8 cellular contexts compared by ENCODE assay signal in the genomic region with DNA sequence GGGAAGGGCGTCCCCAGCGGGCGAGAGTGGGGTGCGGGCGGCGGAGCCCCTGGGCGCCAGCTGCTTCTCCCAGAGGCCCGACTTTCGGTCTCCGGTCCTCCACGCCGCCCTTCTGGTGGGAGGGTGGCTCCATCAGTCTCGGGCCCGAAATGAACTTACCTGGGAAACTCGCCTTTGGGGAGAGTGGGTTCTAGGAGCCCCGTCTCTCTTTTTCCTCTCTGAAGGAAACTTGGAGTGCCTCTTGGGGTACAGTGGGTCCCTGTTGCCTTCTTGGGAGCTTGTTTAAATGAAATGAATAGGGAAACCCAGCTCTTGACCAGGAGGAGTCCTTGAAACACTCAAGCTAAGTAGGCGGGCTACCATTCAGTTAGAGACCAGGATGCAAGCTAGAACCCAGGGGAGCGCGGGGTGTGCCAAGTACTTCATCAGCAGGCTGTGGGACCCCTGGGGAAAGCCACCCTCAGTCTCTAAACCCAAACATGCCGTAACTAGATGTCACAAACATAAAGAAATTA. TPM values are rescaled to one million over a fixed set of nuclear protein-coding genes. Genes with fewer than 3 reads are reported as not detected.
A peak's percentile ranks its signal among the peaks of the same experiment; 100 is the strongest.
DNase-seq lines count a peak whose midpoint lies in the region; ATAC-seq and TF ChIP-seq lines count a peak whose summit lies in the region.

No MANE protein-coding gene starts in this region.

- CTCF ChIA-PET in HEK293T (lab: Yijun Ruan, JAX) = interaction anchor here (0.7 to 1.1 kb wide), 2 partner anchors 213 to 219 kb away, joined by 3 read pairs; no protein-coding TSS in a partner anchor

- peaks cover 70% of the 10 kb centered on the region for H3K27me3 Mint-ChIP-seq in brain

- H3K27ac Mint-ChIP-seq in brain = peak overlapping the region in 2 of 5 experiments; percentile 46 to 93

- H3K79me2 ChIP-seq in ACC112 (ENCODE audit: control insufficient read depth, insufficient read depth, low read length, unreplicated experiment) = no peaks in the 10 kb centered on the region

- peaks cover 7% of the 10 kb centered on the region for H3K4me1 Mint-ChIP-seq in brain

- peaks cover 0 to 3% (median 0%) of the 10 kb centered on the region in 5 experiments for H3K9me3 Mint-ChIP-seq in brain

- H3K36me3 ChIP-seq in ACC112 (ENCODE audit: insufficient read depth, low read length) (no peaks in the 10 kb centered on the region), mucosa of rectum (ENCODE audit: control insufficient read depth in 2 of 2, insufficient read depth in 2 of 2, low read length in 2 of 2) (no peaks in the 10 kb centered on the region)

- peak overlapping the region in 1 of 2 donors; percentile 43 for H3K9ac ChIP-seq in mucosa of rectum (ENCODE audit: low read depth in 1 of 2, low read length in 2 of 2)

- ATAC-seq in GM18520 (IDR thresholded peaks at IDR 0.05; ENCODE audit: unreplicated experiment) (no peak), HG02973 (IDR thresholded peaks at IDR 0.05; ENCODE audit: unreplicated experiment) (no peak), HG03342 (IDR thresholded peaks at IDR 0.05; ENCODE audit: unreplicated experiment) (no peak)

- POLR2A ChIA-PET in HEK293T (lab: Yijun Ruan, JAX) = no interaction called here

- no peaks in the 10 kb centered on the region for H3K9me3 ChIP-seq in mucosa of rectum (ENCODE audit: control insufficient read depth in 2 of 2, low read length in 2 of 2)

- DNase-seq in HEK293T (ENCODE audit: extremely low spot score) = no peak
- no peak for DNase-seq in NOMO-1 treated with dmso at 0.1 percent for 144 hours (lab: John Stamatoyannopoulos, UW; ENCODE audit: unreplicated experiment)

- H3K27ac ChIP-seq in ACC112 (ENCODE audit: low read depth, low read length) (no peak overlapping the region), mucosa of rectum (ENCODE audit: low read depth in 2 of 2, low read length in 2 of 2) (no peak overlapping the region)

- H3K4me3 Mint-ChIP-seq in brain = peak overlapping the region; percentile 90 to 94 (median 92)

- no peaks in the 10 kb centered on the region for H3K36me3 Mint-ChIP-seq in brain

- H3K4me3 ChIP-seq in ACC112 (ENCODE audit: low read depth, low read length) (peak overlapping the region; percentile 72), mucosa of rectum (ENCODE audit: low read length in 2 of 2) (peak overlapping the region; percentile 71 to 77)

- TF ChIP-seq CTCF in brain (conservative IDR thresholded peaks at IDR 0.05) = no peak

- H3K27me3 ChIP-seq in ACC112 (ENCODE audit: insufficient read depth, low read length) (peaks cover 47% of the 10 kb centered on the region), mucosa of rectum (ENCODE audit: control insufficient read depth in 2 of 2, insufficient read depth in 2 of 2, low read length in 2 of 2) (peaks cover 31 to 42% of the 10 kb centered on the region in 2 donors)

- H3K4me1 ChIP-seq in ACC112 (ENCODE audit: control insufficient read depth, insufficient read depth, low read length, unreplicated experiment) (peaks cover 14% of the 10 kb centered on the region), mucosa of rectum (ENCODE audit: control insufficient read depth in 2 of 2, insufficient read depth in 2 of 2, low read length in 2 of 2) (peaks cover 7 to 16% of the 10 kb centered on the region in 2 donors)

- peak overlapping the region; percentile 9 for H2AFZ ChIP-seq in ACC112 (ENCODE audit: low read length, unreplicated experiment)

TF ChIP-seq in HEK293T, 16 proteins besides CTCF, POLR2A, EP300 and RAD21:
- TF ChIP-seq FOXA1 (IDR thresholded peaks at IDR 0.05) (no peak), L3MBTL2 (conservative IDR thresholded peaks at IDR 0.05) (0 out of 2 replicates have a peak, but pooled peaks have one; percentile 19)

RNA-seq across cellular contexts. Expression of a gene that starts 1.3 kb away (rescaled TPM):
- not detected for polyA plus RNA-seq in brain (ENCODE audit: insufficient read depth, low read depth, low replicate concordance)
